ENCODE assay signal across 12 cellular contexts in the genomic region with DNA sequence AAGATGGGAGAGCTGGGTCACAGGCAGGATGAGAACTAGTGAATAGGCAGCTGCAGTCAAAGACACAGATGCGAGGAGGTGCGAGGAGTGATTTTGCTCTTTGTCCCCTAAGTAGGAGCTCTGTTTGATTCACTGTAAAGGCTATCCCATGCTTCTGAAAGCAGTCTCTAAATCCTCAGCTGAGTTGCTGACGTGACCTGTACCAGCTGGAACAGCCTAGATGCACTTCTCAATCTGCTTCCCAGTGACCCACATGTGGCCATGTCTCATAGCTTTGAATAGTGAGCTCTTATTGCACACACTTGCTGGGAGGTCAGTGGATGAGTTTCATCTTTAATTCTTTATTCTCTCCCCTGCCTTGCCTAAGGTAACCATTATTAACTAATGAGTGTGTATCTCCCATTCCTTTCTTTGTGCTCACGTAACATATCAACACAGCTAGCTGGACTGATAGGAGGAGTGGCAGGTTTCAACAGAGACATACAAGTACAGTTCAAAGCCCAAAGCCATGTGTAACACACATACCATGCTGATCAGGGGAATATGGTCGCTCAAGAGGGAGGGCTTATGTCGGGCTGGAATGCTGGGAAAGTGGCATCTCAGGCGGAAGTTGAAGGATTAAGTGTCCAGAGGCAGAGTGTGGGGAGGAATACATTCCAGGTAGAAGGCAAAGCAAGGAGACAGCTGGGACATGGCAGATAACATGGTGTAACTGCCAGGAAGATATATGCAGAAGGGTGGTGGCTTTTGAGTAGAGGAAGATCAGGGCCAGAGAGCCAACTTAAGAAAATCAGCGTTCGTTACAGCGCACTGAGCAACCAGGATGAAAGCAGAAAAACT. TPM values are rescaled to one million over a fixed set of nuclear protein-coding genes. Genes with fewer than 3 reads are reported as not detected.
A peak's percentile ranks its signal among the peaks of the same experiment; 100 is the strongest.
DNase-seq lines count a peak whose midpoint lies in the region; ATAC-seq, FAIRE-seq and TF ChIP-seq lines count a peak whose summit lies in the region.
"Had no signal": no experiment of that assay in that cellular context is flagged by ENCODE, and none has a peak within 500 bp of the region (broad histone marks: within the 10 kb centered on the region; RNA-seq: fewer than 3 reads in every experiment).

No MANE protein-coding gene starts in this region.

- FAIRE-seq in kidney (lab: Jason Lieb, UNC) = no peak
- FAIRE-seq: GM18507 had no signal

- no peaks in the 10 kb centered on the region for H3K27me3 Mint-ChIP-seq in endodermal cell (ENCODE audit: insufficient read depth)

- intact Hi-C loops in kidney (cut with DNase I) = no loop called here

- H3K9me3 Mint-ChIP-seq in endodermal cell = no peaks in the 10 kb centered on the region

- H3K27me3 ChIP-seq in DOHH2 (ENCODE audit: control insufficient read depth, low read length) (no peaks in the 10 kb centered on the region), Karpas-422 (ENCODE audit: low read length) (no peaks in the 10 kb centered on the region), endodermal cell (ENCODE audit: control insufficient read depth, insufficient read depth, low read length, poor library complexity, severe bottlenecking) (no peaks in the 10 kb centered on the region), neutrophil (no peaks in the 10 kb centered on the region)

- H3K79me2 ChIP-seq in DOHH2 (ENCODE audit: control insufficient read depth, low read length) (peaks cover 69% of the 10 kb centered on the region), Karpas-422 (ENCODE audit: low read length) (peaks cover 20% of the 10 kb centered on the region)

- TF ChIP-seq CTCF in DOHH2 (IDR thresholded peaks at IDR 0.05; ENCODE audit: low read depth, low read length, poor library complexity, severe bottlenecking) (no peak), endodermal cell (conservative IDR thresholded peaks at IDR 0.05) (no peak), neutrophil (IDR thresholded peaks at IDR 0.05) (no peak), kidney (IDR thresholded peaks at IDR 0.05; ENCODE audit: borderline replicate concordance, extremely low read depth, insufficient read depth) (no peak)

- H3K27ac ChIP-seq in DOHH2 (ENCODE audit: low read depth, low read length) (no peak overlapping the region), Karpas-422 (ENCODE audit: low read length) (no peak overlapping the region), endodermal cell (ENCODE audit: low read depth, low read length) (peak overlapping the region; percentile 41), neutrophil (peak overlapping the region; percentile 81), kidney (ENCODE audit: low read depth in 2 of 2, low read length in 2 of 2) (no peak overlapping the region)

- H3K36me3 Mint-ChIP-seq in endodermal cell (ENCODE audit: low read depth) = peaks cover 3% of the 10 kb centered on the region

- peak overlapping the region; percentile 52; the same call in 1 of the 2 replicates for H3K9ac ChIP-seq in Karpas-422 (ENCODE audit: low read length)
- H3K9ac ChIP-seq in endodermal cell (ENCODE audit: extremely low read depth, low read length, poor library complexity, severe bottlenecking) = no peak overlapping the region
- no peak overlapping the region for H3K9ac ChIP-seq in kidney (ENCODE audit: low read length in 2 of 2)

- H3K4me2 ChIP-seq in DOHH2 (ENCODE audit: low read length) (peak overlapping the region; percentile 74), Karpas-422 (ENCODE audit: low read depth, low read length, poor library complexity, severe bottlenecking) (peak overlapping the region; percentile 67)

- WGBS in endodermal cell (ENCODE audit: insufficient coverage in 1 of 2, insufficient read length in 1 of 2), 2 experiments = 86 to 92% methylated on average over 9 to 10 of the region's 10 CpGs

- no peak for DNase-seq in Karpas-422
- DNase-seq in endodermal cell = peak; percentile 59
- DNase-seq in NCI-H1417 (lab: John Stamatoyannopoulos, UW) = no peak
- no peak for DNase-seq in NCI-H1092 (lab: John Stamatoyannopoulos, UW)
- no peak for DNase-seq in kidney
- DNase-seq: DMS79 treated with DMSO at 0.1 percent for 48 hours; NCI-H1694 treated with DMSO at 0.1 percent for 48 hours; stimulated activated naive CD4-positive, alpha-beta T cell treated with Interleukin-2 at 50 U/mL for 16 hours had no signal

- no peaks in the 10 kb centered on the region for H3K9me3 ChIP-seq in DOHH2 (ENCODE audit: control insufficient read depth, insufficient read depth, low read length)
- H3K9me3 ChIP-seq in Karpas-422 (ENCODE audit: low read length) = no peaks in the 10 kb centered on the region
- H3K9me3 ChIP-seq in endodermal cell (ENCODE audit: control insufficient read depth, low read length) = no peaks in the 10 kb centered on the region
- H3K9me3 ChIP-seq in neutrophil = no peaks in the 10 kb centered on the region
- H3K9me3 ChIP-seq in kidney (ENCODE audit: control insufficient read depth in 1 of 2, low read length in 2 of 2) = no peaks in the 10 kb centered on the region

- peaks cover 45% of the 10 kb centered on the region for H3K4me1 ChIP-seq in DOHH2 (ENCODE audit: control insufficient read depth, low read length)
- H3K4me1 ChIP-seq in Karpas-422 (ENCODE audit: low read length) = peaks cover 32% of the 10 kb centered on the region
- H3K4me1 ChIP-seq in endodermal cell (ENCODE audit: control insufficient read depth, insufficient read depth, low read length) = peaks cover 18% of the 10 kb centered on the region
- H3K4me1 ChIP-seq in neutrophil (ENCODE audit: control insufficient read depth in 1 of 2, insufficient read depth in 1 of 2, low read depth in 1 of 2, low read length in 1 of 2) = peaks cover 45 to 47% of the 10 kb centered on the region in 2 experiments
- peaks cover 0 to 14% of the 10 kb centered on the region in 2 donors for H3K4me1 ChIP-seq in kidney (ENCODE audit: control insufficient read depth in 1 of 2, insufficient read depth in 1 of 2, low read depth in 1 of 2, low read length in 2 of 2)

- no peak for ATAC-seq in GM19324 (IDR thresholded peaks at IDR 0.05; ENCODE audit: low FRiP score, unreplicated experiment)

- H3K4me1 Mint-ChIP-seq in endodermal cell = no peaks in the 10 kb centered on the region

- H3K36me3 ChIP-seq in DOHH2 (ENCODE audit: control insufficient read depth, low read length) (peaks cover 8% of the 10 kb centered on the region; the same call in 1 of the 2 replicates), Karpas-422 (ENCODE audit: insufficient read depth, low read length) (peaks cover 7% of the 10 kb centered on the region; the same call in 1 of the 2 replicates), endodermal cell (ENCODE audit: control insufficient read depth, insufficient read depth, low read length) (peaks cover 7% of the 10 kb centered on the region), neutrophil (peaks cover 7% of the 10 kb centered on the region), kidney (ENCODE audit: control insufficient read depth in 1 of 2, insufficient read depth in 2 of 2, low read length in 2 of 2) (no peaks in the 10 kb centered on the region)

- H3F3A ChIP-seq in DOHH2 (ENCODE audit: control insufficient read depth, insufficient read depth) = peaks cover 9% of the 10 kb centered on the region; the same call in 1 of the 2 replicates

- H4K20me1 ChIP-seq in DOHH2 (ENCODE audit: control insufficient read depth, insufficient read depth, low read depth, low read length) = peaks cover 3% of the 10 kb centered on the region; the same call in 1 of the 2 replicates
- peaks cover 50% of the 10 kb centered on the region for H4K20me1 ChIP-seq in Karpas-422 (ENCODE audit: insufficient read depth, low read depth, low read length)

- H3K27ac Mint-ChIP-seq in endodermal cell = no peak overlapping the region

- H3K9me2 ChIP-seq in DOHH2 (replicated peaks; ENCODE audit: control insufficient read depth, low read length) = no peaks in the 10 kb centered on the region
- H3K9me2 ChIP-seq in Karpas-422 (replicated peaks; ENCODE audit: insufficient read depth, low read length) = no peaks in the 10 kb centered on the region

- H3K4me3 Mint-ChIP-seq in endodermal cell = no peak overlapping the region

- H3K4me3 ChIP-seq in DOHH2 (ENCODE audit: low read length) = peak overlapping the region; percentile 65
- no peak overlapping the region; the same call in 1 of the 2 replicates for H3K4me3 ChIP-seq in Karpas-422 (ENCODE audit: low read length)
- H3K4me3 ChIP-seq in endodermal cell (ENCODE audit: low read length) = no peak overlapping the region
- no peak overlapping the region for H3K4me3 ChIP-seq in neutrophil (ENCODE audit: low read depth in 1 of 2, low read length in 1 of 2)
- H3K4me3 ChIP-seq in kidney (ENCODE audit: low read length in 2 of 2) = no peak overlapping the region

- no peak overlapping the region for H2AFZ ChIP-seq in Karpas-422 (ENCODE audit: low read length)

RNA-seq across cellular contexts. Expression of a gene that starts 15.4 kb away (rescaled TPM):
- total RNA-seq in Karpas-422 (2014; rRNA removed; shearing (Covaris generic); ENCODE audit: low replicate concordance) = 95.9 and 115 TPM in 2 replicates
- 100 to 1,000 TPM in 1 of 2 donors, 10 to 100 TPM in 1; 94.8 to 103 TPM for total RNA-seq in endodermal cell
- 84.2 TPM for polyA plus RNA-seq in endodermal cell (2013, experiment 1 of 2)
- polyA plus RNA-seq in endodermal cell (2013, experiment 2 of 2) = 82.6 TPM
- 60.4 TPM for total RNA-seq in kidney
- 34.2 TPM for polyA plus RNA-seq in kidney (ENCODE audit: insufficient read depth, low read depth, low replicate concordance)

Comparison
In these comparisons a context has a peak if more than half of its experiments do, and no peak if none do; other contexts are left out.
1. H3K27ac ChIP-seq: peak in endodermal cell (single experiment) and neutrophil (single experiment); none in DOHH2 (single experiment), Karpas-422 (single experiment) and kidney (0 of 2).